In genomic region chr19:57888494-57889231, GRCh38 we compare ENCODE assay signal across 1 cellular context.
A peak's percentile ranks its signal among the peaks of the same experiment; 100 is the strongest.
TF ChIP-seq lines count a peak whose summit lies in the region.

ZNF814 (minus strand) TSS chr19:57889037; CDS start chr19:57888802, 235 bp downstream.

TF ChIP-seq in GM12878, 131 proteins besides CTCF, POLR2A, EP300 and RAD21 (continued from another document and continues in another):
- TF ChIP-seq, protein P1, sequence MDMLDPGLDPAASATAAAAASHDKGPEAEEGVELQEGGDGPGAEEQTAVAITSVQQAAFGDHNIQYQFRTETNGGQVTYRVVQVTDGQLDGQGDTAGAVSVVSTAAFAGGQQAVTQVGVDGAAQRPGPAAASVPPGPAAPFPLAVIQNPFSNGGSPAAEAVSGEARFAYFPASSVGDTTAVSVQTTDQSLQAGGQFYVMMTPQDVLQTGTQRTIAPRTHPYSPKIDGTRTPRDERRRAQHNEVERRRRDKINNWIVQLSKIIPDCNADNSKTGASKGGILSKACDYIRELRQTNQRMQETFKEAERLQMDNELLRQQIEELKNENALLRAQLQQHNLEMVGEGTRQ (IDR thresholded peaks at IDR 0.05; ENCODE audit: borderline replicate concordance, low read depth, low read length) = peak; percentile 73
- TF ChIP-seq ELK1 (IDR thresholded peaks at IDR 0.05; ENCODE audit: low read depth, low read length) (peak; percentile 63), TCF3 (IDR thresholded peaks at IDR 0.05; ENCODE audit: borderline replicate concordance, insufficient read depth, low read depth, low read length) (no peak), RBBP5 (conservative IDR thresholded peaks at IDR 0.05) (no peak), PRDM15 (CRISPR knock-in tag; IDR thresholded peaks at IDR 0.05) (no peak), RELB (IDR thresholded peaks at IDR 0.05; ENCODE audit: low read depth) (peak; percentile 68), ZZZ3 (IDR thresholded peaks at IDR 0.05; ENCODE audit: control insufficient read depth, insufficient read length, low read depth) (no peak), SUPT20H (IDR thresholded peaks at IDR 0.05; ENCODE audit: borderline replicate concordance, control insufficient read depth, low read depth, low read length) (no peak), CEBPB (IDR thresholded peaks at IDR 0.05; ENCODE audit: borderline replicate concordance in 1 of 2, low read depth in 2 of 2, low read length in 2 of 2) (no peak), SPI1 (IDR thresholded peaks at IDR 0.05; ENCODE audit: borderline replicate concordance, insufficient read depth, low read depth, low read length) (no peak), MTA3 (IDR thresholded peaks at IDR 0.05; ENCODE audit: borderline replicate concordance, low read length) (no peak), TAF1 (IDR thresholded peaks at IDR 0.05; ENCODE audit: borderline replicate concordance, low read depth, low read length) (peak; percentile 77), RFX5 (IDR thresholded peaks at IDR 0.05; ENCODE audit: low read depth, low read length) (no peak), GATAD2B (conservative IDR thresholded peaks at IDR 0.05; ENCODE audit: low read depth) (no peak), ZBTB4 (CRISPR knock-in tag; IDR thresholded peaks at IDR 0.05) (no peak), SREBF1 (IDR thresholded peaks at IDR 0.05; ENCODE audit: low read length) (no peak), CBX5 (IDR thresholded peaks at IDR 0.05; ENCODE audit: low read depth) (no peak), ZNF217 (IDR thresholded peaks at IDR 0.05) (no peak), DPF2 (IDR thresholded peaks at IDR 0.05) (0 out of 2 replicates have a peak, but pooled peaks have one; percentile 4), CREB1 (IDR thresholded peaks at IDR 0.05; ENCODE audit: low read depth) (peak; percentile 85), CREM (IDR thresholded peaks at IDR 0.05; ENCODE audit: low read depth) (peak; percentile 81), NFIC (IDR thresholded peaks at IDR 0.05; ENCODE audit: low read depth, low read length) (no peak), CBX3 (IDR thresholded peaks at IDR 0.05; ENCODE audit: borderline replicate concordance, low read depth) (no peak), NR2C2 (IDR thresholded peaks at IDR 0.05; ENCODE audit: borderline replicate concordance, control insufficient read depth, insufficient read length, low read depth) (no peak), SMAD1 (IDR thresholded peaks at IDR 0.05; ENCODE audit: low read depth, partially characterized antibody) (no peak), BCL11A (IDR thresholded peaks at IDR 0.05; ENCODE audit: low read depth, low read length) (no peak), CBFB (IDR thresholded peaks at IDR 0.05; ENCODE audit: low read depth) (peak; percentile 36; the same call in 1 of the 2 replicates), MTA2 (IDR thresholded peaks at IDR 0.05; ENCODE audit: low read depth) (no peak), HDAC6 (IDR thresholded peaks at IDR 0.05; ENCODE audit: unreplicated experiment) (no peak), ZNF274 (IDR thresholded peaks at IDR 0.05; ENCODE audit: insufficient read depth, insufficient read length) (no peak), PAX8 (IDR thresholded peaks at IDR 0.05) (no peak), YY1 (IDR thresholded peaks at IDR 0.05; ENCODE audit: low read depth, low read length) (peak; percentile 97), ZSCAN29 (IDR thresholded peaks at IDR 0.05) (no peak), SRF (IDR thresholded peaks at IDR 0.05; ENCODE audit: low read depth in 2 of 2, low read length in 2 of 2) (no peak), NBN (IDR thresholded peaks at IDR 0.05) (peak; percentile 75), TCF7 (IDR thresholded peaks at IDR 0.05; ENCODE audit: borderline replicate concordance) (no peak), ZNF207 (IDR thresholded peaks at IDR 0.05; ENCODE audit: borderline replicate concordance) (peak; percentile 49; the same call in 1 of the 2 replicates), ZNF592 (IDR thresholded peaks at IDR 0.05) (no peak), KAT2A (conservative IDR thresholded peaks at IDR 0.05; ENCODE audit: control insufficient read depth, low read depth, low read length) (no peak), CHD4 (IDR thresholded peaks at IDR 0.05) (no peak), RELA (IDR thresholded peaks at IDR 0.05; ENCODE audit: borderline replicate concordance, partially characterized antibody) (peak; percentile 38), EZH2 (IDR thresholded peaks at IDR 0.05; ENCODE audit: borderline replicate concordance, control insufficient read depth, low read depth, low read length) (no peak)
- TF ChIP-seq, protein P2, sequence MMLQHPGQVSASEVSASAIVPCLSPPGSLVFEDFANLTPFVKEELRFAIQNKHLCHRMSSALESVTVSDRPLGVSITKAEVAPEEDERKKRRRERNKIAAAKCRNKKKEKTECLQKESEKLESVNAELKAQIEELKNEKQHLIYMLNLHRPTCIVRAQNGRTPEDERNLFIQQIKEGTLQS (IDR thresholded peaks at IDR 0.05; ENCODE audit: borderline replicate concordance, extremely low read depth, low read depth, low read length) = peak; percentile 71; the same call in 1 of the 2 replicates
- TF ChIP-seq, protein P3, sequence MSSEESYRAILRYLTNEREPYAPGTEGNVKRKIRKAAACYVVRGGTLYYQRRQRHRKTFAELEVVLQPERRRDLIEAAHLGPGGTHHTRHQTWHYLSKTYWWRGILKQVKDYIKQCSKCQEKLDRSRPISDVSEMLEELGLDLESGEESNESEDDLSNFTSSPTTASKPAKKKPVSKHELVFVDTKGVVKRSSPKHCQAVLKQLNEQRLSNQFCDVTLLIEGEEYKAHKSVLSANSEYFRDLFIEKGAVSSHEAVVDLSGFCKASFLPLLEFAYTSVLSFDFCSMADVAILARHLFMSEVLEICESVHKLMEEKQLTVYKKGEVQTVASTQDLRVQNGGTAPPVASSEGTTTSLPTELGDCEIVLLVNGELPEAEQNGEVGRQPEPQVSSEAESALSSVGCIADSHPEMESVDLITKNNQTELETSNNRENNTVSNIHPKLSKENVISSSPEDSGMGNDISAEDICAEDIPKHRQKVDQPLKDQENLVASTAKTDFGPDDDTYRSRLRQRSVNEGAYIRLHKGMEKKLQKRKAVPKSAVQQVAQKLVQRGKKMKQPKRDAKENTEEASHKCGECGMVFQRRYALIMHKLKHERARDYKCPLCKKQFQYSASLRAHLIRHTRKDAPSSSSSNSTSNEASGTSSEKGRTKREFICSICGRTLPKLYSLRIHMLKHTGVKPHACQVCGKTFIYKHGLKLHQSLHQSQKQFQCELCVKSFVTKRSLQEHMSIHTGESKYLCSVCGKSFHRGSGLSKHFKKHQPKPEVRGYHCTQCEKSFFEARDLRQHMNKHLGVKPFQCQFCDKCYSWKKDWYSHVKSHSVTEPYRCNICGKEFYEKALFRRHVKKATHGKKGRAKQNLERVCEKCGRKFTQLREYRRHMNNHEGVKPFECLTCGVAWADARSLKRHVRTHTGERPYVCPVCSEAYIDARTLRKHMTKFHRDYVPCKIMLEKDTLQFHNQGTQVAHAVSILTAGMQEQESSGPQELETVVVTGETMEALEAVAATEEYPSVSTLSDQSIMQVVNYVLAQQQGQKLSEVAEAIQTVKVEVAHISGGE (CRISPR knock-in tag; IDR thresholded peaks at IDR 0.05) = peak; percentile 66
- TF ChIP-seq, protein P4, sequence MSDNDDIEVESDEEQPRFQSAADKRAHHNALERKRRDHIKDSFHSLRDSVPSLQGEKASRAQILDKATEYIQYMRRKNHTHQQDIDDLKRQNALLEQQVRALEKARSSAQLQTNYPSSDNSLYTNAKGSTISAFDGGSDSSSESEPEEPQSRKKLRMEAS (IDR thresholded peaks at IDR 0.05; ENCODE audit: low read depth, low read length) = peak; percentile 53
